ENCODE assay signal across 12 cellular contexts in genomic region chr6:11222385-11223277, GRCh38. TPM values are rescaled to one million over a fixed set of nuclear protein-coding genes. Genes with fewer than 3 reads are reported as not detected.
DNase-seq lines count a peak whose midpoint lies in the region; ATAC-seq and TF ChIP-seq lines count a peak whose summit lies in the region.
"Had no signal": no experiment of that assay in that cellular context is flagged by ENCODE, and none has a peak within 500 bp of the region (broad histone marks: within the 10 kb centered on the region; RNA-seq: fewer than 3 reads in every experiment).

No MANE protein-coding gene starts in this region.

- no peak for DNase-seq in stimulated activated naive CD8-positive, alpha-beta T cell treated with anti-CD3 and anti-CD28 coated beads, Interleukin-15, Interleukin-2, amounts not matched to agents 100 U/mL and 50 U/mL, for 24 hours
- no peak for DNase-seq in activated naive CD8-positive, alpha-beta T cell treated with anti-CD3 and anti-CD28 coated beads, Interleukin-2, amount 50 U/mL, for 24 hours
- no peak for DNase-seq in mesothelial cell of epicardium (ENCODE audit: low spot score in 2 of 2, unreplicated experiment in 2 of 2)
- DNase-seq in SW 1271 (lab: John Stamatoyannopoulos, UW) = no peak
- DNase-seq in PC-3 = no peak
- DNase-seq in CD1c-positive myeloid dendritic cell (ENCODE audit: extremely low spot score) = no peak
- DNase-seq: activated CD4-positive, alpha-beta T cell treated with anti-CD3 and anti-CD28 coated beads for 1 hour; BE2C; NCI-H1930; stimulated activated CD4-positive, alpha-beta T cell treated with anti-CD3 and anti-CD28 coated beads, Interleukin-4, amount 100 ng/mL, for 24 hours had no signal

- H3K4me1 Mint-ChIP-seq in stimulated activated naive CD8-positive, alpha-beta T cell treated with anti-CD3 and anti-CD28 coated beads, Interleukin-15, Interleukin-2, amounts not matched to agents 100 ng/mL and 50 ng/mL, for 24 hours (ENCODE audit: low read depth) = peaks cover 77% of the 10 kb centered on the region
- peaks cover 72% of the 10 kb centered on the region for H3K4me1 Mint-ChIP-seq in activated naive CD8-positive, alpha-beta T cell treated with anti-CD3 and anti-CD28 coated beads, Interleukin-2, amount 50 U/mL, for 24 hours
- peaks cover 88% of the 10 kb centered on the region for H3K4me1 Mint-ChIP-seq in mesothelial cell of epicardium

- H4K20me1 ChIP-seq in PC-3 (ENCODE audit: low read length) = no peaks in the 10 kb centered on the region

- peaks cover 62% of the 10 kb centered on the region for H3K36me3 Mint-ChIP-seq in stimulated activated naive CD8-positive, alpha-beta T cell treated with anti-CD3 and anti-CD28 coated beads, Interleukin-15, Interleukin-2, amounts not matched to agents 100 ng/mL and 50 ng/mL, for 24 hours (ENCODE audit: low read depth)
- H3K36me3 Mint-ChIP-seq in activated naive CD8-positive, alpha-beta T cell treated with anti-CD3 and anti-CD28 coated beads, Interleukin-2, amount 50 U/mL, for 24 hours (ENCODE audit: low read depth) = peaks cover 33% of the 10 kb centered on the region
- peaks cover 6% of the 10 kb centered on the region for H3K36me3 Mint-ChIP-seq in mesothelial cell of epicardium

- H3K4me1 ChIP-seq in PC-3 (ENCODE audit: insufficient read depth, low read length) = peaks cover 36% of the 10 kb centered on the region
- H3K4me1 ChIP-seq: BE2C had no signal

- H3K4me3 Mint-ChIP-seq in stimulated activated naive CD8-positive, alpha-beta T cell treated with anti-CD3 and anti-CD28 coated beads, Interleukin-15, Interleukin-2, amounts not matched to agents 100 ng/mL and 50 ng/mL, for 24 hours = peak overlapping the region; percentile 24
- peak overlapping the region; percentile 31 for H3K4me3 Mint-ChIP-seq in activated naive CD8-positive, alpha-beta T cell treated with anti-CD3 and anti-CD28 coated beads, Interleukin-2, amount 50 U/mL, for 24 hours
- H3K4me3 Mint-ChIP-seq in mesothelial cell of epicardium = no peak overlapping the region

- H3K9me3 ChIP-seq in PC-3 (ENCODE audit: low read length) = no peaks in the 10 kb centered on the region
- H3K9me3 ChIP-seq: BE2C had no signal

- POLR2A ChIA-PET in PC-3 (lab: Charles Lee; ENCODE audit: unreplicated experiment) = interaction anchor here (1.4 kb wide), 1 partner anchor 16 kb away, joined by 6 read pairs; no protein-coding TSS in a partner anchor

- H3K79me2 ChIP-seq in PC-3 (ENCODE audit: low read length) = peaks cover 71% of the 10 kb centered on the region

- H3K9me2 ChIP-seq in PC-3 (replicated peaks; ENCODE audit: low read length) = no peaks in the 10 kb centered on the region

- CTCF ChIA-PET in PC-3 (lab: Charles Lee) = no interaction called here

- H3K4me3 ChIP-seq in PC-3 (ENCODE audit: low read length) = no peak overlapping the region

- no TSS peak for BruUV-seq in PC-3 (replicated peaks; lab: Mats Ljungman, UMichigan)

- H3K27me3 ChIP-seq in PC-3 (ENCODE audit: low read length) = no peaks in the 10 kb centered on the region
- H3K27me3 ChIP-seq: BE2C had no signal

- intact Hi-C loops in PC-3 (cut with micrococcal nuclease) = no loop called here

- no peak overlapping the region for H3K27ac ChIP-seq in PC-3 (ENCODE audit: low read length)

- TF ChIP-seq CTCF in mesothelial cell of epicardium (IDR thresholded peaks at IDR 0.05; ENCODE audit: unreplicated experiment) (no peak), PC-3 (conservative IDR thresholded peaks at IDR 0.05; ENCODE audit: low read depth, low read length) (no peak)

- H2AFZ ChIP-seq in PC-3 (ENCODE audit: low read length) = no peak overlapping the region

- H3K27ac Mint-ChIP-seq in stimulated activated naive CD8-positive, alpha-beta T cell treated with anti-CD3 and anti-CD28 coated beads, Interleukin-15, Interleukin-2, amounts not matched to agents 100 ng/mL and 50 ng/mL, for 24 hours = peak overlapping the region; percentile 56
- H3K27ac Mint-ChIP-seq in activated naive CD8-positive, alpha-beta T cell treated with anti-CD3 and anti-CD28 coated beads, Interleukin-2, amount 50 U/mL, for 24 hours = peak overlapping the region; percentile 55
- H3K27ac Mint-ChIP-seq in mesothelial cell of epicardium = peak overlapping the region; percentile 51

- H3F3A ChIP-seq in PC-3 (ENCODE audit: low read length, unreplicated experiment) = no peaks in the 10 kb centered on the region

- peaks cover 7% of the 10 kb centered on the region for H3K9me3 Mint-ChIP-seq in stimulated activated naive CD8-positive, alpha-beta T cell treated with anti-CD3 and anti-CD28 coated beads, Interleukin-15, Interleukin-2, amounts not matched to agents 100 ng/mL and 50 ng/mL, for 24 hours
- H3K9me3 Mint-ChIP-seq in activated naive CD8-positive, alpha-beta T cell treated with anti-CD3 and anti-CD28 coated beads, Interleukin-2, amount 50 U/mL, for 24 hours = no peaks in the 10 kb centered on the region
- peaks cover 5% of the 10 kb centered on the region for H3K9me3 Mint-ChIP-seq in mesothelial cell of epicardium

- H3K27me3 Mint-ChIP-seq in stimulated activated naive CD8-positive, alpha-beta T cell treated with anti-CD3 and anti-CD28 coated beads, Interleukin-15, Interleukin-2, amounts not matched to agents 100 ng/mL and 50 ng/mL, for 24 hours = no peaks in the 10 kb centered on the region
- H3K27me3 Mint-ChIP-seq in activated naive CD8-positive, alpha-beta T cell treated with anti-CD3 and anti-CD28 coated beads, Interleukin-2, amount 50 U/mL, for 24 hours = no peaks in the 10 kb centered on the region
- H3K27me3 Mint-ChIP-seq in mesothelial cell of epicardium (ENCODE audit: low read depth) = no peaks in the 10 kb centered on the region

- H3K9ac ChIP-seq in PC-3 (ENCODE audit: low read length) = no peak overlapping the region

- no peak for ATAC-seq in stimulated activated naive CD8-positive, alpha-beta T cell treated with anti-CD3 and anti-CD28 coated beads, Interleukin-15, Interleukin-2, amounts not matched to agents 100 U/mL and 50 U/mL, for 24 hours
- ATAC-seq in activated naive CD8-positive, alpha-beta T cell treated with anti-CD3 and anti-CD28 coated beads, Interleukin-2, amount 50 U/mL, for 24 hours = no peak
- ATAC-seq in HG02970 (IDR thresholded peaks at IDR 0.05; ENCODE audit: low FRiP score, unreplicated experiment) (no peak), PC-3 (no peak)

- no peak overlapping the region for H3K4me2 ChIP-seq in PC-3 (ENCODE audit: low read length)

- 0 out of 2 replicates have a peak, but pooled peaks cover 2% of the 10 kb centered on the region for H3K36me3 ChIP-seq in PC-3 (ENCODE audit: low read depth, low read length)
- H3K36me3 ChIP-seq: BE2C had no signal

RNA-seq across cellular contexts. Expression of gene NEDD9, which starts 9.8 kb away (rescaled TPM):
- total RNA-seq in mesothelial cell of epicardium = 25.5 to 28.6 TPM (median 27.4 TPM) in 3 replicates
- 12.1 and 13.9 TPM in 2 replicates for total RNA-seq in PC-3 (2014; rRNA removed)
